Comparison of ENCODE assay signal across 8 cellular contexts in the genomic region with DNA sequence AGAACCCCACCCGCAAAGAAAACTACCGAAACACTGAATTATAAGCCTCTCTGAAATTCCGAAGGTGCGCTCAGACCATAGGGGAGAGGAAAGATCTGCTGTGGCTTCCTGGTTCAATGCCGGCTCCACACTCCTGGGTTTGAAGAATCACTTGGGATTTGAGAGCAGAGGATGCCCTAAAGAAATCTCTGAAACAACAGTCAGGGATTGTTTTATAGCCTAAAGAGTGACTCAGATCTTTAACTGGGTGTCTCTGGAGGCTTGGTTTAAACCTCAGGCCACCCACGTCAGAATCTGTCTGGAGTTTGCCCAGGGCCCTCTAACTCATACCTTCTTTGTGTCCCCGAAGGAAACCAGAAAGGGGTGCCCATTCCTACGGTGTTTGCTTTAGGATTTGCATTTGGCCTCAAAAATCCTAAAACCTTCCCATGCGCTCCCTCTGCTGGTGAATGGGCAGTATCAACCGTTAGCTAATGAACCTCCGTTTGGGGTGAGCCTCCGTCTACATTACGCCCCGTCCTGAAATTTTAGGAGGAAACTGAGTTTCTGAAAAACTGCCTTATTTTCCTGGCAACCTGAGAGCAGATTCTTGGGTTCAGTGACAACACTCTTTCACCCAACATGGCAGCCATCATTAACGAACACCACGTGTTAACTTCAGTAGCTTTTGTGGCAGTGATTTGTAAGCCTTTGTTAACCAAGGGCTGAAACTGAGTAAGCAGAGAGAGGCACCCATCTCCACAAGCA. TPM values are rescaled to one million over a fixed set of nuclear protein-coding genes. Genes with fewer than 3 reads are reported as not detected.
DNase-seq lines count a peak whose midpoint lies in the region; ATAC-seq and TF ChIP-seq lines count a peak whose summit lies in the region.
"Not testable (repeated sequence)": the region's sequence is repeated elsewhere in the genome, so short reads cannot be mapped to it uniquely, and the experiment has no call there.

No MANE protein-coding gene starts in this region.

- not testable (repeated sequence) for H3K9me3 Mint-ChIP-seq in activated CD8-positive, alpha-beta T cell treated with anti-CD3 and anti-CD28 coated beads for 36 hours

- H3K27ac ChIP-seq in colonic mucosa, vagina: not testable (repeated sequence)

- TF ChIP-seq CTCF in GM12865 (IDR thresholded peaks at IDR 0.05; ENCODE audit: insufficient read depth, low read depth, low read length, missing control alignments) (peak; percentile 46), colonic mucosa (IDR thresholded peaks at IDR 0.05) (peak; percentile 37), vagina (IDR thresholded peaks at IDR 0.05) (peak; percentile 58 to 74 (median 59))
- TF ChIP-seq CTCF in activated CD8-positive, alpha-beta T cell treated with anti-CD3 and anti-CD28 coated beads for 36 hours (IDR thresholded peaks at IDR 0.05) = peak; percentile 30

- H3K27ac Mint-ChIP-seq in activated CD8-positive, alpha-beta T cell treated with anti-CD3 and anti-CD28 coated beads for 36 hours = peak overlapping the region; percentile 25

- peak; percentile 84 for ATAC-seq in HG03159 (IDR thresholded peaks at IDR 0.05; ENCODE audit: unreplicated experiment)
- peak; percentile 65 for ATAC-seq in activated CD8-positive, alpha-beta T cell treated with anti-CD3 and anti-CD28 coated beads for 36 hours
- ATAC-seq in sciatic nerve = peak; percentile 86

- not testable (repeated sequence) for H3K27me3 ChIP-seq in colonic mucosa, vagina

- intact Hi-C loops in activated CD8-positive, alpha-beta T cell treated with anti-CD3 and anti-CD28 coated beads for 36 hours (cut with micrococcal nuclease) = loop anchor here (10.0 kb wide), 1 partner anchor 168 kb away; no protein-coding TSS in a partner anchor
- intact Hi-C loops in colonic mucosa (cut with DNase I) = loop anchor here (2.0 to 5.0 kb wide), 2 partner anchors 110 to 168 kb away; no protein-coding TSS in a partner anchor
- intact Hi-C loops in sciatic nerve (cut with DNase I); vagina (cut with DNase I): not testable (repeated sequence)

- H3K4me3 ChIP-seq in GM12865 (ENCODE audit: low read depth, low read length); colonic mucosa: not testable (repeated sequence)
- H3K4me3 ChIP-seq in vagina = peak overlapping the region in 1 of 2 donors; percentile 24

- H3K36me3 ChIP-seq in colonic mucosa, vagina: not testable (repeated sequence)

- peak overlapping the region; percentile 38 for H3K4me3 Mint-ChIP-seq in activated CD8-positive, alpha-beta T cell treated with anti-CD3 and anti-CD28 coated beads for 36 hours

- H3K9me3 ChIP-seq in colonic mucosa, vagina: not testable (repeated sequence)

- CTCF ChIA-PET in activated CD8-positive, alpha-beta T cell treated with anti-CD3 and anti-CD28 coated beads for 36 hours (lab: Charles Lee) = not testable (repeated sequence)

- H3K4me1 Mint-ChIP-seq in activated CD8-positive, alpha-beta T cell treated with anti-CD3 and anti-CD28 coated beads for 36 hours (ENCODE audit: low read depth) = not testable (repeated sequence)

- H3K4me1 ChIP-seq in colonic mucosa, vagina: not testable (repeated sequence)

- peak; percentile 45 for DNase-seq in GM12865 (ENCODE audit: low read depth)
- DNase-seq in NOMO-1 treated with dmso at 0.1 percent for 144 hours (lab: John Stamatoyannopoulos, UW; ENCODE audit: unreplicated experiment) = peak; percentile 12
- DNase-seq in activated CD8-positive, alpha-beta T cell treated with anti-CD3 and anti-CD28 coated beads for 36 hours = peak; percentile 37
- DNase-seq in colonic mucosa = peak; percentile 71
- peak; percentile 26 for DNase-seq in iris pigment epithelial cell (ENCODE audit: low read depth)
- peak; percentile 74 for DNase-seq in sciatic nerve (ENCODE audit: low spot score)
- DNase-seq in vagina (ENCODE audit: extremely low spot score in 2 of 2) = not testable (repeated sequence)

- not testable (repeated sequence) for H3K9ac ChIP-seq in colonic mucosa (ENCODE audit: low read depth in 2 of 2, low read length in 2 of 2)

- H3K36me3 Mint-ChIP-seq in activated CD8-positive, alpha-beta T cell treated with anti-CD3 and anti-CD28 coated beads for 36 hours (ENCODE audit: low read depth) = not testable (repeated sequence)

- POLR2A ChIA-PET in activated CD8-positive, alpha-beta T cell treated with anti-CD3 and anti-CD28 coated beads for 36 hours (lab: Charles Lee) = not testable (repeated sequence)

- not testable (repeated sequence) for TF ChIP-seq POLR2A in vagina (IDR thresholded peaks at IDR 0.05)

- not testable (repeated sequence) for H3K27me3 Mint-ChIP-seq in activated CD8-positive, alpha-beta T cell treated with anti-CD3 and anti-CD28 coated beads for 36 hours

RNA-seq across cellular contexts. Expression of gene GYG2, which starts 16.4 kb away (rescaled TPM):
- not detected for total RNA-seq in activated CD8-positive, alpha-beta T cell treated with anti-CD3 and anti-CD28 coated beads for 36 hours
- total RNA-seq in colonic mucosa = 10 to 100 TPM; 12.8 to 22.0 TPM
- 10.9 TPM for total RNA-seq in sciatic nerve
- total RNA-seq in vagina = 15.7 TPM

Comparison
In these comparisons a context has a peak if more than half of its experiments do, and no peak if none do; other contexts are left out.
1. RNA of gene GYG2, which starts 16.4 kb away (total RNA-seq): 12.8 to 22.0 TPM in colonic mucosa, 15.7 TPM in vagina (single experiment) and 10.9 TPM in sciatic nerve (single experiment); not detected in activated CD8-positive, alpha-beta T cell treated with anti-CD3 and anti-CD28 coated beads for 36 hours; every median in the first group is over 10 times any median in the second.
2. Peak in every context shown above with its lines, with median percentiles within 50 percentile points of each other: CTCF ChIP-seq and ATAC-seq.